Comparison of ENCODE assay signal across 2 cellular contexts in the genomic region with DNA sequence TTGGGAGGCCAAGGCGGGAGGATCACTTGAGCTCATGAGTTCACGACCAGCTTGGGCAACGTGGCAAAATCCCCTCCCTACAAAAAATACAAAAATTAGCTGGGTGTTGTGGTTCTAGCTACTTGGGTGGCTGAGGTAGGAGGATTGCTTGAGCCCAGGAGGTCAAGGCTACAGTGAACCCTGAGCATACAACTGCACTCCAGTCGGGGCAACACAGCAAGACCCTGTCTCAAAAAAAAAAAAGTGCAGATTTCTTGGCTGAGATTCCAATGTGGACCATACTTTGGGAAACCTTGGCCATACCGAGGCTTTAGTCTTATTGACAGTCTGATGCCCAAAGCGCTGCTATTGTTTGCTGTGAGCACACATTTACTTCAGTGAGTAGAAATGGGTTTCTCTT.
TF ChIP-seq lines count a peak whose summit lies in the region.

No MANE protein-coding gene starts in this region.

TF ChIP-seq in GM23338, 12 proteins besides CTCF, POLR2A, EP300 and RAD21:
- TF ChIP-seq, protein P1, sequence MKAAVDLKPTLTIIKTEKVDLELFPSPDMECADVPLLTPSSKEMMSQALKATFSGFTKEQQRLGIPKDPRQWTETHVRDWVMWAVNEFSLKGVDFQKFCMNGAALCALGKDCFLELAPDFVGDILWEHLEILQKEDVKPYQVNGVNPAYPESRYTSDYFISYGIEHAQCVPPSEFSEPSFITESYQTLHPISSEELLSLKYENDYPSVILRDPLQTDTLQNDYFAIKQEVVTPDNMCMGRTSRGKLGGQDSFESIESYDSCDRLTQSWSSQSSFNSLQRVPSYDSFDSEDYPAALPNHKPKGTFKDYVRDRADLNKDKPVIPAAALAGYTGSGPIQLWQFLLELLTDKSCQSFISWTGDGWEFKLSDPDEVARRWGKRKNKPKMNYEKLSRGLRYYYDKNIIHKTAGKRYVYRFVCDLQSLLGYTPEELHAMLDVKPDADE (IDR thresholded peaks at IDR 0.05): no peak
- TF ChIP-seq ZNF114 (CRISPR knock-in tag; IDR thresholded peaks at IDR 0.05) (no peak), EZH2phosphoT487 (IDR thresholded peaks at IDR 0.05; ENCODE audit: unreplicated experiment) (no peak), CREB1 (CRISPR knock-in tag; IDR thresholded peaks at IDR 0.05; ENCODE audit: low read depth) (no peak), POLR2AphosphoS5 (IDR thresholded peaks at IDR 0.05; ENCODE audit: low read depth) (no peak), ZNF331 (CRISPR knock-in tag; IDR thresholded peaks at IDR 0.05; ENCODE audit: low read depth) (no peak)
- TF ChIP-seq, protein P2, sequence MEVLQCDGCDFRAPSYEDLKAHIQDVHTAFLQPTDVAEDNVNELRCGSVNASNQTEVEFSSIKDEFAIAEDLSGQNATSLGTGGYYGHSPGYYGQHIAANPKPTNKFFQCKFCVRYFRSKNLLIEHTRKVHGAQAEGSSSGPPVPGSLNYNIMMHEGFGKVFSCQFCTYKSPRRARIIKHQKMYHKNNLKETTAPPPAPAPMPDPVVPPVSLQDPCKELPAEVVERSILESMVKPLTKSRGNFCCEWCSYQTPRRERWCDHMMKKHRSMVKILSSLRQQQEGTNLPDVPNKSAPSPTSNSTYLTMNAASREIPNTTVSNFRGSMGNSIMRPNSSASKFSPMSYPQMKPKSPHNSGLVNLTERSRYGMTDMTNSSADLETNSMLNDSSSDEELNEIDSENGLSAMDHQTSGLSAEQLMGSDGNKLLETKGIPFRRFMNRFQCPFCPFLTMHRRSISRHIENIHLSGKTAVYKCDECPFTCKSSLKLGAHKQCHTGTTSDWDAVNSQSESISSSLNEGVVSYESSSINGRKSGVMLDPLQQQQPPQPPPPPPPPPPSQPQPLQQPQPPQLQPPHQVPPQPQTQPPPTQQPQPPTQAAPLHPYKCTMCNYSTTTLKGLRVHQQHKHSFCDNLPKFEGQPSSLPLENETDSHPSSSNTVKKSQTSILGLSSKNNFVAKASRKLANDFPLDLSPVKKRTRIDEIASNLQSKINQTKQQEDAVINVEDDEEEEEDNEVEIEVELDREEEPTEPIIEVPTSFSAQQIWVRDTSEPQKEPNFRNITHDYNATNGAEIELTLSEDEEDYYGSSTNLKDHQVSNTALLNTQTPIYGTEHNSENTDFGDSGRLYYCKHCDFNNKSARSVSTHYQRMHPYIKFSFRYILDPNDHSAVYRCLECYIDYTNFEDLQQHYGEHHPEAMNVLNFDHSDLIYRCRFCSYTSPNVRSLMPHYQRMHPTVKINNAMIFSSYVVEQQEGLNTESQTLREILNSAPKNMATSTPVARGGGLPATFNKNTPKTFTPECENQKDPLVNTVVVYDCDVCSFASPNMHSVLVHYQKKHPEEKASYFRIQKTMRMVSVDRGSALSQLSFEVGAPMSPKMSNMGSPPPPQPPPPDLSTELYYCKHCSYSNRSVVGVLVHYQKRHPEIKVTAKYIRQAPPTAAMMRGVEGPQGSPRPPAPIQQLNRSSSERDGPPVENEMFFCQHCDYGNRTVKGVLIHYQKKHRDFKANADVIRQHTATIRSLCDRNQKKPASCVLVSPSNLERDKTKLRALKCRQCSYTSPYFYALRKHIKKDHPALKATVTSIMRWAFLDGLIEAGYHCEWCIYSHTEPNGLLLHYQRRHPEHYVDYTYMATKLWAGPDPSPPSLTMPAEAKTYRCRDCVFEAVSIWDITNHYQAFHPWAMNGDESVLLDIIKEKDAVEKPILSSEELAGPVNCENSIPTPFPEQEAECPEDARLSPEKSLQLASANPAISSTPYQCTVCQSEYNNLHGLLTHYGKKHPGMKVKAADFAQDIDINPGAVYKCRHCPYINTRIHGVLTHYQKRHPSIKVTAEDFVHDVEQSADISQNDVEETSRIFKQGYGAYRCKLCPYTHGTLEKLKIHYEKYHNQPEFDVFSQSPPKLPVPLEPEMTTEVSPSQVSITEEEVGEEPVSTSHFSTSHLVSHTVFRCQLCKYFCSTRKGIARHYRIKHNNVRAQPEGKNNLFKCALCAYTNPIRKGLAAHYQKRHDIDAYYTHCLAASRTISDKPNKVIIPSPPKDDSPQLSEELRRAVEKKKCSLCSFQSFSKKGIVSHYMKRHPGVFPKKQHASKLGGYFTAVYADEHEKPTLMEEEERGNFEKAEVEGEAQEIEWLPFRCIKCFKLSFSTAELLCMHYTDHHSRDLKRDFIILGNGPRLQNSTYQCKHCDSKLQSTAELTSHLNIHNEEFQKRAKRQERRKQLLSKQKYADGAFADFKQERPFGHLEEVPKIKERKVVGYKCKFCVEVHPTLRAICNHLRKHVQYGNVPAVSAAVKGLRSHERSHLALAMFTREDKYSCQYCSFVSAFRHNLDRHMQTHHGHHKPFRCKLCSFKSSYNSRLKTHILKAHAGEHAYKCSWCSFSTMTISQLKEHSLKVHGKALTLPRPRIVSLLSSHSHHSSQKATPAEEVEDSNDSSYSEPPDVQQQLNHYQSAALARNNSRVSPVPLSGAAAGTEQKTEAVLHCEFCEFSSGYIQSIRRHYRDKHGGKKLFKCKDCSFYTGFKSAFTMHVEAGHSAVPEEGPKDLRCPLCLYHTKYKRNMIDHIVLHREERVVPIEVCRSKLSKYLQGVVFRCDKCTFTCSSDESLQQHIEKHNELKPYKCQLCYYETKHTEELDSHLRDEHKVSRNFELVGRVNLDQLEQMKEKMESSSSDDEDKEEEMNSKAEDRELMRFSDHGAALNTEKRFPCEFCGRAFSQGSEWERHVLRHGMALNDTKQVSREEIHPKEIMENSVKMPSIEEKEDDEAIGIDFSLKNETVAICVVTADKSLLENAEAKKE (CRISPR knock-in tag; IDR thresholded peaks at IDR 0.05): no peak

TF ChIP-seq in H1, 55 proteins besides CTCF, POLR2A, EP300 and RAD21:
- TF ChIP-seq TEAD4 (IDR thresholded peaks at IDR 0.05; ENCODE audit: low read depth, low read length) (no peak), RXRA (IDR thresholded peaks at IDR 0.05; ENCODE audit: insufficient read depth, low read depth, low read length) (no peak), NANOG (IDR thresholded peaks at IDR 0.05; ENCODE audit: insufficient read depth, low read depth, low read length, poor library complexity, severe bottlenecking) (no peak)
- TF ChIP-seq, protein P3, sequence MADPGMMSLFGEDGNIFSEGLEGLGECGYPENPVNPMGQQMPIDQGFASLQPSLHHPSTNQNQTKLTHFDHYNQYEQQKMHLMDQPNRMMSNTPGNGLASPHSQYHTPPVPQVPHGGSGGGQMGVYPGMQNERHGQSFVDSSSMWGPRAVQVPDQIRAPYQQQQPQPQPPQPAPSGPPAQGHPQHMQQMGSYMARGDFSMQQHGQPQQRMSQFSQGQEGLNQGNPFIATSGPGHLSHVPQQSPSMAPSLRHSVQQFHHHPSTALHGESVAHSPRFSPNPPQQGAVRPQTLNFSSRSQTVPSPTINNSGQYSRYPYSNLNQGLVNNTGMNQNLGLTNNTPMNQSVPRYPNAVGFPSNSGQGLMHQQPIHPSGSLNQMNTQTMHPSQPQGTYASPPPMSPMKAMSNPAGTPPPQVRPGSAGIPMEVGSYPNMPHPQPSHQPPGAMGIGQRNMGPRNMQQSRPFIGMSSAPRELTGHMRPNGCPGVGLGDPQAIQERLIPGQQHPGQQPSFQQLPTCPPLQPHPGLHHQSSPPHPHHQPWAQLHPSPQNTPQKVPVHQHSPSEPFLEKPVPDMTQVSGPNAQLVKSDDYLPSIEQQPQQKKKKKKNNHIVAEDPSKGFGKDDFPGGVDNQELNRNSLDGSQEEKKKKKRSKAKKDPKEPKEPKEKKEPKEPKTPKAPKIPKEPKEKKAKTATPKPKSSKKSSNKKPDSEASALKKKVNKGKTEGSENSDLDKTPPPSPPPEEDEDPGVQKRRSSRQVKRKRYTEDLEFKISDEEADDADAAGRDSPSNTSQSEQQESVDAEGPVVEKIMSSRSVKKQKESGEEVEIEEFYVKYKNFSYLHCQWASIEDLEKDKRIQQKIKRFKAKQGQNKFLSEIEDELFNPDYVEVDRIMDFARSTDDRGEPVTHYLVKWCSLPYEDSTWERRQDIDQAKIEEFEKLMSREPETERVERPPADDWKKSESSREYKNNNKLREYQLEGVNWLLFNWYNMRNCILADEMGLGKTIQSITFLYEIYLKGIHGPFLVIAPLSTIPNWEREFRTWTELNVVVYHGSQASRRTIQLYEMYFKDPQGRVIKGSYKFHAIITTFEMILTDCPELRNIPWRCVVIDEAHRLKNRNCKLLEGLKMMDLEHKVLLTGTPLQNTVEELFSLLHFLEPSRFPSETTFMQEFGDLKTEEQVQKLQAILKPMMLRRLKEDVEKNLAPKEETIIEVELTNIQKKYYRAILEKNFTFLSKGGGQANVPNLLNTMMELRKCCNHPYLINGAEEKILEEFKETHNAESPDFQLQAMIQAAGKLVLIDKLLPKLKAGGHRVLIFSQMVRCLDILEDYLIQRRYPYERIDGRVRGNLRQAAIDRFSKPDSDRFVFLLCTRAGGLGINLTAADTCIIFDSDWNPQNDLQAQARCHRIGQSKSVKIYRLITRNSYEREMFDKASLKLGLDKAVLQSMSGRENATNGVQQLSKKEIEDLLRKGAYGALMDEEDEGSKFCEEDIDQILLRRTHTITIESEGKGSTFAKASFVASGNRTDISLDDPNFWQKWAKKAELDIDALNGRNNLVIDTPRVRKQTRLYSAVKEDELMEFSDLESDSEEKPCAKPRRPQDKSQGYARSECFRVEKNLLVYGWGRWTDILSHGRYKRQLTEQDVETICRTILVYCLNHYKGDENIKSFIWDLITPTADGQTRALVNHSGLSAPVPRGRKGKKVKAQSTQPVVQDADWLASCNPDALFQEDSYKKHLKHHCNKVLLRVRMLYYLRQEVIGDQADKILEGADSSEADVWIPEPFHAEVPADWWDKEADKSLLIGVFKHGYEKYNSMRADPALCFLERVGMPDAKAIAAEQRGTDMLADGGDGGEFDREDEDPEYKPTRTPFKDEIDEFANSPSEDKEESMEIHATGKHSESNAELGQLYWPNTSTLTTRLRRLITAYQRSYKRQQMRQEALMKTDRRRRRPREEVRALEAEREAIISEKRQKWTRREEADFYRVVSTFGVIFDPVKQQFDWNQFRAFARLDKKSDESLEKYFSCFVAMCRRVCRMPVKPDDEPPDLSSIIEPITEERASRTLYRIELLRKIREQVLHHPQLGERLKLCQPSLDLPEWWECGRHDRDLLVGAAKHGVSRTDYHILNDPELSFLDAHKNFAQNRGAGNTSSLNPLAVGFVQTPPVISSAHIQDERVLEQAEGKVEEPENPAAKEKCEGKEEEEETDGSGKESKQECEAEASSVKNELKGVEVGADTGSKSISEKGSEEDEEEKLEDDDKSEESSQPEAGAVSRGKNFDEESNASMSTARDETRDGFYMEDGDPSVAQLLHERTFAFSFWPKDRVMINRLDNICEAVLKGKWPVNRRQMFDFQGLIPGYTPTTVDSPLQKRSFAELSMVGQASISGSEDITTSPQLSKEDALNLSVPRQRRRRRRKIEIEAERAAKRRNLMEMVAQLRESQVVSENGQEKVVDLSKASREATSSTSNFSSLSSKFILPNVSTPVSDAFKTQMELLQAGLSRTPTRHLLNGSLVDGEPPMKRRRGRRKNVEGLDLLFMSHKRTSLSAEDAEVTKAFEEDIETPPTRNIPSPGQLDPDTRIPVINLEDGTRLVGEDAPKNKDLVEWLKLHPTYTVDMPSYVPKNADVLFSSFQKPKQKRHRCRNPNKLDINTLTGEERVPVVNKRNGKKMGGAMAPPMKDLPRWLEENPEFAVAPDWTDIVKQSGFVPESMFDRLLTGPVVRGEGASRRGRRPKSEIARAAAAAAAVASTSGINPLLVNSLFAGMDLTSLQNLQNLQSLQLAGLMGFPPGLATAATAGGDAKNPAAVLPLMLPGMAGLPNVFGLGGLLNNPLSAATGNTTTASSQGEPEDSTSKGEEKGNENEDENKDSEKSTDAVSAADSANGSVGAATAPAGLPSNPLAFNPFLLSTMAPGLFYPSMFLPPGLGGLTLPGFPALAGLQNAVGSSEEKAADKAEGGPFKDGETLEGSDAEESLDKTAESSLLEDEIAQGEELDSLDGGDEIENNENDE (IDR thresholded peaks at IDR 0.05; ENCODE audit: insufficient replicate concordance, low read length): no peak
